In genomic region chr3:194325424-194326165, GRCh38 we compare ENCODE assay signal across 2 cellular contexts.
TF ChIP-seq lines count a peak whose summit lies in the region.

No MANE protein-coding gene starts in this region.

TF ChIP-seq in K562, 482 proteins besides CTCF, POLR2A, EP300 and RAD21:
- TF ChIP-seq ESRRA (IDR thresholded peaks at IDR 0.05; ENCODE audit: borderline replicate concordance, low read depth) (peak; percentile 44; the same call in 1 of the 2 replicates), STAG1 (CRISPR knock-in tag; IDR thresholded peaks at IDR 0.05; ENCODE audit: borderline replicate concordance) (no peak)

TF ChIP-seq in WTC11, 78 proteins besides CTCF, POLR2A, EP300 and RAD21:
- TF ChIP-seq E2F5 (CRISPR knock-in tag; IDR thresholded peaks at IDR 0.05) (no peak), NFE2L1 (CRISPR knock-in tag; IDR thresholded peaks at IDR 0.05) (no peak), MXD4 (CRISPR knock-in tag; IDR thresholded peaks at IDR 0.05; ENCODE audit: borderline replicate concordance) (no peak), ZNF425 (CRISPR knock-in tag; conservative IDR thresholded peaks at IDR 0.05) (no peak), PRDM15 (CRISPR knock-in tag; IDR thresholded peaks at IDR 0.05) (no peak), ZNF416 (CRISPR knock-in tag; IDR thresholded peaks at IDR 0.05) (no peak)
